In the genomic region with DNA sequence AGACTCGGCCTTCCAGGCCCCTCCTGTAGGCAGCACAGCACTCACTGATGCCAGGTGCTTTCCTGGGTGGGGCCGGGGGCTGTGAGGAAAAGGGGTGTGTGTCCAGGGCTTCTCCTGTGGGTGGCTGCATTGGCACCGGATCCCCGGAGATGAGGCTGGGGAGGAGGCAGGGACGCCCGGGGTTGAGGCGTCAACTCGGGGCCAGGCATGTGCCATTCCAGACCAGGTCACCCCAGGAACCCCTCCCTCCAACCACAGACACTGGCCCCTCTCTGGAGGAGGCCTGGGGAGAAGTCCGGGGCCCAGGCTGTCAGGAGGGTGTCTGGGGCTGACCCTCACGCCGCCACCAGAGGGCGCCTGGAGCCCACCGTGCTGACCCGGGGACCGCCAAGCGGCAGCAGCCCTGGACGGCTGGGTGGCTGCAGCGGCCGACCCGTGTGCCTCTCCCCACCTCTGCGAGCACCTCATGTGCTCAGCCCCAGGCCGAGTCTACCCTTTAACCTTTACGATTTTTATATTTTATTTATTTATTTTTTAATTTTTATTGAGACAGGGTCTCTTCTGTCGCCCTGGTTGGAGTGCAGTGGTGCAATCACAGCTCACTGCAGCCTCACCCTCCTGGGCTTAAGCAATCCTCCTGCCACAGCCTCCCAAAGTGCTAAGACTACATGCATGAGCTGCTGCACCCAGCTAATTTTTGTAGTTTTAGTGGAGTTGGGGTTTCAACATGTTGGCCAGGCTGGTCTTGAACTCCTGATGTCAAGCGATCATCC, we compare ENCODE assay signal across 8 cellular contexts. TPM values are rescaled to one million over a fixed set of nuclear protein-coding genes. Genes with fewer than 3 reads are reported as not detected.
DNase-seq lines count a peak whose midpoint lies in the region; ATAC-seq lines count a peak whose summit lies in the region.

No MANE protein-coding gene starts in this region.

- peak; percentile 65 for ATAC-seq in activated CD4-positive, alpha-beta T cell treated with anti-CD3 and anti-CD28 coated beads for 36 hours
- ATAC-seq in central memory CD8-positive, alpha-beta T cell (replicated peaks; ENCODE audit: extremely low read depth, poor library complexity, severe bottlenecking), result peak; percentile 52
- no peak for ATAC-seq in HG03045 (IDR thresholded peaks at IDR 0.05; ENCODE audit: unreplicated experiment)

- DNase-seq in NCI-H1417 (lab: John Stamatoyannopoulos, UW) (peak; percentile 65 to 77 (median 72)), NCI-H1417 treated with DMSO at 0.1 percent for 48 hours (lab: John Stamatoyannopoulos, UW) (no peak), NCI-H1105 treated with DMSO at 0.1 percent for 48 hours (lab: John Stamatoyannopoulos, UW) (peak; percentile 45)
- DNase-seq in activated CD4-positive, alpha-beta T cell treated with anti-CD3 and anti-CD28 coated beads for 36 hours, result peak; percentile 90
- peak; percentile 66 to 74 for DNase-seq in central memory CD8-positive, alpha-beta T cell (ENCODE audit: low spot score in 2 of 2)
- peak; percentile 71 to 73 for DNase-seq in stimulated activated CD4-positive, alpha-beta T cell treated with anti-CD3 and anti-CD28 coated beads, Interleukin-4, amount 100 ng/mL, for 48 hours (ENCODE audit: low read depth in 2 of 2)

- H3K27ac Mint-ChIP-seq in activated CD4-positive, alpha-beta T cell treated with anti-CD3 and anti-CD28 coated beads for 36 hours, result no peak overlapping the region
- no peak overlapping the region for H3K27ac Mint-ChIP-seq in central memory CD8-positive, alpha-beta T cell (ENCODE audit: low read depth)

- peak overlapping the region; percentile 91 for H3K27ac ChIP-seq in layer of hippocampus (ENCODE audit: low read depth, low read length)

- peaks cover 38% of the 10 kb centered on the region for H3K27me3 Mint-ChIP-seq in activated CD4-positive, alpha-beta T cell treated with anti-CD3 and anti-CD28 coated beads for 36 hours
- peaks cover 31% of the 10 kb centered on the region for H3K27me3 Mint-ChIP-seq in central memory CD8-positive, alpha-beta T cell

- POLR2A ChIA-PET in activated CD4-positive, alpha-beta T cell treated with anti-CD3 and anti-CD28 coated beads for 36 hours (lab: Charles Lee), result no interaction called here

- peaks cover 28% of the 10 kb centered on the region for H3K27me3 ChIP-seq in layer of hippocampus (ENCODE audit: control insufficient read depth, insufficient read depth, low read length)

- no peaks in the 10 kb centered on the region for H3K9me3 Mint-ChIP-seq in activated CD4-positive, alpha-beta T cell treated with anti-CD3 and anti-CD28 coated beads for 36 hours (ENCODE audit: low read depth)
- H3K9me3 Mint-ChIP-seq in central memory CD8-positive, alpha-beta T cell, result no peaks in the 10 kb centered on the region

- no peaks in the 10 kb centered on the region for H3K36me3 Mint-ChIP-seq in activated CD4-positive, alpha-beta T cell treated with anti-CD3 and anti-CD28 coated beads for 36 hours (ENCODE audit: low read depth)
- no peaks in the 10 kb centered on the region for H3K36me3 Mint-ChIP-seq in central memory CD8-positive, alpha-beta T cell (ENCODE audit: insufficient read depth)

- CTCF ChIA-PET in activated CD4-positive, alpha-beta T cell treated with anti-CD3 and anti-CD28 coated beads for 36 hours (lab: Charles Lee), result interaction anchor here (0.6 to 5.4 kb wide), 24 partner anchors 8 to 390 kb away, joined by 3 to 55 read pairs (median 4); a partner anchor contains a TSS

- no peak overlapping the region for H3K4me3 Mint-ChIP-seq in activated CD4-positive, alpha-beta T cell treated with anti-CD3 and anti-CD28 coated beads for 36 hours
- no peak overlapping the region for H3K4me3 Mint-ChIP-seq in central memory CD8-positive, alpha-beta T cell

- no peaks in the 10 kb centered on the region for H3K4me1 Mint-ChIP-seq in activated CD4-positive, alpha-beta T cell treated with anti-CD3 and anti-CD28 coated beads for 36 hours
- H3K4me1 Mint-ChIP-seq in central memory CD8-positive, alpha-beta T cell, result peaks cover 7% of the 10 kb centered on the region

- intact Hi-C loops in activated CD4-positive, alpha-beta T cell treated with anti-CD3 and anti-CD28 coated beads for 36 hours (cut with DNase I, micrococcal nuclease), result loop anchor here (1.0 to 2.0 kb wide), 4 partner anchors 29 to 391 kb away; a partner anchor contains a TSS

RNA-seq across cellular contexts. Expression of a gene that starts 3.2 kb away (rescaled TPM):
- 10 to 100 TPM; 11.1 to 13.3 TPM for total RNA-seq in activated CD4-positive, alpha-beta T cell treated with anti-CD3 and anti-CD28 coated beads for 36 hours

RNA-seq across cellular contexts. Expression of a gene that starts 6.1 kb away (rescaled TPM):
- total RNA-seq in activated CD4-positive, alpha-beta T cell treated with anti-CD3 and anti-CD28 coated beads for 36 hours, result 1 to 10 TPM; 6.1 to 6.8 TPM

RNA-seq across cellular contexts. Expression of a gene that starts 9.2 kb away (rescaled TPM):
- total RNA-seq in activated CD4-positive, alpha-beta T cell treated with anti-CD3 and anti-CD28 coated beads for 36 hours, result 10 to 100 TPM; 13.3 to 27.0 TPM

RNA-seq across cellular contexts. Expression of a gene that starts 14.5 kb away (rescaled TPM):
- total RNA-seq in activated CD4-positive, alpha-beta T cell treated with anti-CD3 and anti-CD28 coated beads for 36 hours, result 1 to 10 TPM; 1.8 to 2.4 TPM

RNA-seq across cellular contexts. Expression of a gene that starts 15.2 kb away (rescaled TPM):
- total RNA-seq in activated CD4-positive, alpha-beta T cell treated with anti-CD3 and anti-CD28 coated beads for 36 hours, result 10 to 100 TPM; 10.0 to 11.7 TPM
